ENCODE assay signal across 10 cellular contexts in genomic region chr3:63331520-63331919, GRCh38. TPM values are rescaled to one million over a fixed set of nuclear protein-coding genes. Genes with fewer than 3 reads are reported as not detected.
"Had no signal": no experiment of that assay in that cellular context is flagged by ENCODE, and none has a peak within 500 bp of the region (broad histone marks: within the 10 kb centered on the region; RNA-seq: fewer than 3 reads in every experiment).

No MANE protein-coding gene starts in this region.

- DNase-seq: H9, HCEC 1CT, IMR-90, KG1 had no signal

- H2AFZ ChIP-seq: GM23338 had no signal

- ATAC-seq: GM23338, K562 had no signal

- H3K27ac Mint-ChIP-seq: GM23338, H9 had no signal

- H3K4me2 ChIP-seq: GM23338 had no signal

- H3K4me3 ChIP-seq: GM23338, K562 had no signal

- H3K9me3 Mint-ChIP-seq: GM23338, H9 had no signal

- FAIRE-seq: H1, H54, HTR-8/SVneo, K562 had no signal

- H3K4me3 Mint-ChIP-seq: GM23338, H9 had no signal

RNA-seq across cellular contexts. Expression of gene SYNPR, which starts 53.4 kb away (rescaled TPM):
- total RNA-seq: HT-29, IMR-90, K562 had no signal
- polyA plus RNA-seq: IMR-90, K562 had no signal
